Comparison of ENCODE assay signal across 8 cellular contexts in the genomic region with DNA sequence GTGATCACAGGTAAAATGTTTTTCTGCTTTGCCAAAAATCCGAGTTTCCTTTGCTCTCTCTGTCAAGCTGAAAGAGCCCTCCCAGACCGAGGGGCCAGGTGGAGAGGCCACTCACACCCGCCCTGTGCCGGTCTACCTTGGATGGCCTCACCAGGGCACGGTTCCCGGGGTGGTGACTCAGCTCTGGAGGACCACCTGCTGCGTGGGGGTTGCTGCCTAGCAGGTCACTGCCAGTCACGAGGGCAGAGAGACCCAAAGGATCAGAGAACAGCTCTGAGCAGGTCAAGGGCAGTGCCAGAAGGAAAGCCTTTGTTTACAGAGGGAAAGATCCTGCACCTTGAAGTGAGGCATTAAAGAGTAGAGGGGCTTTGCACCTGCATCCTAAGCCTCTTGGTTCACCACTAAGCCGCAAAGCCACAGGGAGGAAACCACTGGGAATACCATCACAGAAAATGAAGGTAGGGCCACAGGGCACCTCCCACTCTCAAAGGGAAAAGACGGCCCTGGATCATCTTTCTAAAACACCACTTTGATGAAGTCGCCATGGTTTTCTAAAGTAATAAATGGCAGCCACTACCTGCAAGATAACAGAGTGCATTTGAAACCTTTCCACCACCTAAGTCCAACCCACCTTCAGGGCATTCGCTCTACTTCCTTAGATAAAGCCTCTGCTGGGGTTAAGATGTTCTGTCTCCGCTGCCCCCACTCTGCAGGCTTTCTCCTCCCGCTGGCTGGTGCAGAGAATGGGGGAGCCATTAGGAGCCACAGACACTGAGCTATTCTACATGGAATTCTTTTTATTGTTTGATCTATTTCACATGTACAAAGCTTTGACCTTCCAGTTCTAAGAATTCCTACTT.
DNase-seq lines count a peak whose midpoint lies in the region; ATAC-seq and TF ChIP-seq lines count a peak whose summit lies in the region.

No MANE protein-coding gene starts in this region.

- H3K36me3 Mint-ChIP-seq in naive thymus-derived CD8-positive, alpha-beta T cell = peaks cover 0 to 73% (median 7%) of the 10 kb centered on the region in 3 donors

- ATAC-seq in GM18505 (IDR thresholded peaks at IDR 0.05; ENCODE audit: unreplicated experiment) (no peak), GM21723 (IDR thresholded peaks at IDR 0.05; ENCODE audit: unreplicated experiment) (no peak), GM21515 (IDR thresholded peaks at IDR 0.05; ENCODE audit: unreplicated experiment) (no peak), HG02571 (IDR thresholded peaks at IDR 0.05; ENCODE audit: unreplicated experiment) (no peak)
- ATAC-seq in naive thymus-derived CD8-positive, alpha-beta T cell = no peak

- no peaks in the 10 kb centered on the region for H3K27me3 ChIP-seq in Peyer's patch

- H3K36me3 ChIP-seq in Peyer's patch = peaks cover 0 to 9% (median 0%) of the 10 kb centered on the region in 3 donors

- POLR2A ChIA-PET in naive thymus-derived CD8-positive, alpha-beta T cell (lab: Charles Lee) = interaction anchor here (0.6 kb wide), 1 partner anchor 20 kb away, joined by 3 read pairs; no protein-coding TSS in a partner anchor

- peaks cover 7 to 62% (median 10%) of the 10 kb centered on the region in 4 donors for H3K4me1 ChIP-seq in Peyer's patch

- H3K9me3 Mint-ChIP-seq in naive thymus-derived CD8-positive, alpha-beta T cell = no peaks in the 10 kb centered on the region

- TF ChIP-seq POLR2A in GM18505 (IDR thresholded peaks at IDR 0.05; ENCODE audit: borderline replicate concordance, extremely low read depth, insufficient read depth, insufficient read length) (peak; percentile 21), Peyer's patch (IDR thresholded peaks at IDR 0.05) (no peak)

- H3K4me3 ChIP-seq in Peyer's patch = no peak overlapping the region

- peaks cover 27 to 63% (median 50%) of the 10 kb centered on the region in 4 donors for H3K4me1 Mint-ChIP-seq in naive thymus-derived CD8-positive, alpha-beta T cell

- TF ChIP-seq CTCF in Peyer's patch (IDR thresholded peaks at IDR 0.05) = no peak

- peak overlapping the region in 7 of 10 donors; percentile 11 to 55 (median 25) for H3K4me3 Mint-ChIP-seq in naive thymus-derived CD8-positive, alpha-beta T cell

- peak overlapping the region; percentile 33 to 92 (median 67) for H3K27ac Mint-ChIP-seq in naive thymus-derived CD8-positive, alpha-beta T cell

- DNase-seq in Peyer's patch (peak in 2 of 3 donors; percentile 70 to 77), dermis blood vessel endothelial cell (peak; percentile 80), NCI-H1694 (lab: John Stamatoyannopoulos, UW) (no peak)
- no peak for DNase-seq in naive thymus-derived CD8-positive, alpha-beta T cell

- no peaks in the 10 kb centered on the region for H3K27me3 Mint-ChIP-seq in naive thymus-derived CD8-positive, alpha-beta T cell

- H3K9me3 ChIP-seq in Peyer's patch = no peaks in the 10 kb centered on the region

- peak overlapping the region; percentile 35 to 65 (median 52) for H3K27ac ChIP-seq in Peyer's patch

Comparison
In these comparisons a context has a peak if more than half of its experiments do, and no peak if none do; other contexts are left out.
1. DNase-seq: peak in Peyer's patch (2 of 3) and dermis blood vessel endothelial cell (single experiment); none in naive thymus-derived CD8-positive, alpha-beta T cell (0 of 10) and NCI-H1694 (single experiment).